1 cellular context compared by ENCODE assay signal in the genomic region with DNA sequence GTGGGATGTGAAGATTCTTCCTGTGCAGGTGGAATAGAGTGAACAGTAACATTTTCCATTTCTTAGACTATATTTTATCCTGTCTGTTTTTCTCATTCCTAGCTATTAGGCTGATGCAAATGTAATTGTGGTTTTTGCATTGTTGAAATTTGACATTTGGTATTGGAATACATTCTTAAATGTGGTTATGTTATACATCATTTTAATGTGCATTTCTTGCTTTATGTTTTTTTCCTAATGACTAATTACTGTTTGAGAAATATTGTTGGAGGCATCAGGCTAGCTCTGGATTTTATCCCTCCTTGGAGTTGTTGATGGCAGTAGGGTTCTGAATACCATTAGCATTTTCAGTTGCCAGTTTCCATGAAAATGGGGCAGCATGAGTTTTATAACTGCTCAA.
TF ChIP-seq lines count a peak whose summit lies in the region.

No MANE protein-coding gene starts in this region.

TF ChIP-seq in SK-N-SH, 30 proteins besides CTCF, POLR2A, EP300 and RAD21 (continued from another document):
- no peak for TF ChIP-seq TEAD4 (IDR thresholded peaks at IDR 0.05; ENCODE audit: borderline replicate concordance, insufficient read depth)
